1 cellular context compared by ENCODE assay signal in the genomic region with DNA sequence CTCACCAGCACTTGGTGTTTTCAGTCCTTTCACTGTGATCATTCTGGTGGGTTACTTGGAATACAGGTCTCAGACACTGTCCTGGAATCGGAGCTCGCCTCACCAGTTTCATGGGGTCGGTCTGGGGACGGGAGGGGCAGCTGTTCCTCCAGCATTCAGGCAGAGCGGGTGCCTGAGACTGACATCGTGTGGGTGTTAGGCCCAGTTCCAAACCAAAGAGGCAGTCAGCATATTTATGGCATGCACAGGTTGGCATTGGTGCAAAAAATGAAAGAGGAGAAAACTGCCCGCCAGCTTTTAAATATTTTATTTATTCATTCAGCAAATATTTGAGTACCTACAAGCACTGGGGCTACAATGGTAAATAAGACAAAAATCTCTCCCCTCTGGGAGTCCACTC.
TF ChIP-seq lines count a peak whose summit lies in the region.

No MANE protein-coding gene starts in this region.

TF ChIP-seq in GM23338, 12 proteins besides CTCF, POLR2A, EP300 and RAD21:
- TF ChIP-seq, protein P1, sequence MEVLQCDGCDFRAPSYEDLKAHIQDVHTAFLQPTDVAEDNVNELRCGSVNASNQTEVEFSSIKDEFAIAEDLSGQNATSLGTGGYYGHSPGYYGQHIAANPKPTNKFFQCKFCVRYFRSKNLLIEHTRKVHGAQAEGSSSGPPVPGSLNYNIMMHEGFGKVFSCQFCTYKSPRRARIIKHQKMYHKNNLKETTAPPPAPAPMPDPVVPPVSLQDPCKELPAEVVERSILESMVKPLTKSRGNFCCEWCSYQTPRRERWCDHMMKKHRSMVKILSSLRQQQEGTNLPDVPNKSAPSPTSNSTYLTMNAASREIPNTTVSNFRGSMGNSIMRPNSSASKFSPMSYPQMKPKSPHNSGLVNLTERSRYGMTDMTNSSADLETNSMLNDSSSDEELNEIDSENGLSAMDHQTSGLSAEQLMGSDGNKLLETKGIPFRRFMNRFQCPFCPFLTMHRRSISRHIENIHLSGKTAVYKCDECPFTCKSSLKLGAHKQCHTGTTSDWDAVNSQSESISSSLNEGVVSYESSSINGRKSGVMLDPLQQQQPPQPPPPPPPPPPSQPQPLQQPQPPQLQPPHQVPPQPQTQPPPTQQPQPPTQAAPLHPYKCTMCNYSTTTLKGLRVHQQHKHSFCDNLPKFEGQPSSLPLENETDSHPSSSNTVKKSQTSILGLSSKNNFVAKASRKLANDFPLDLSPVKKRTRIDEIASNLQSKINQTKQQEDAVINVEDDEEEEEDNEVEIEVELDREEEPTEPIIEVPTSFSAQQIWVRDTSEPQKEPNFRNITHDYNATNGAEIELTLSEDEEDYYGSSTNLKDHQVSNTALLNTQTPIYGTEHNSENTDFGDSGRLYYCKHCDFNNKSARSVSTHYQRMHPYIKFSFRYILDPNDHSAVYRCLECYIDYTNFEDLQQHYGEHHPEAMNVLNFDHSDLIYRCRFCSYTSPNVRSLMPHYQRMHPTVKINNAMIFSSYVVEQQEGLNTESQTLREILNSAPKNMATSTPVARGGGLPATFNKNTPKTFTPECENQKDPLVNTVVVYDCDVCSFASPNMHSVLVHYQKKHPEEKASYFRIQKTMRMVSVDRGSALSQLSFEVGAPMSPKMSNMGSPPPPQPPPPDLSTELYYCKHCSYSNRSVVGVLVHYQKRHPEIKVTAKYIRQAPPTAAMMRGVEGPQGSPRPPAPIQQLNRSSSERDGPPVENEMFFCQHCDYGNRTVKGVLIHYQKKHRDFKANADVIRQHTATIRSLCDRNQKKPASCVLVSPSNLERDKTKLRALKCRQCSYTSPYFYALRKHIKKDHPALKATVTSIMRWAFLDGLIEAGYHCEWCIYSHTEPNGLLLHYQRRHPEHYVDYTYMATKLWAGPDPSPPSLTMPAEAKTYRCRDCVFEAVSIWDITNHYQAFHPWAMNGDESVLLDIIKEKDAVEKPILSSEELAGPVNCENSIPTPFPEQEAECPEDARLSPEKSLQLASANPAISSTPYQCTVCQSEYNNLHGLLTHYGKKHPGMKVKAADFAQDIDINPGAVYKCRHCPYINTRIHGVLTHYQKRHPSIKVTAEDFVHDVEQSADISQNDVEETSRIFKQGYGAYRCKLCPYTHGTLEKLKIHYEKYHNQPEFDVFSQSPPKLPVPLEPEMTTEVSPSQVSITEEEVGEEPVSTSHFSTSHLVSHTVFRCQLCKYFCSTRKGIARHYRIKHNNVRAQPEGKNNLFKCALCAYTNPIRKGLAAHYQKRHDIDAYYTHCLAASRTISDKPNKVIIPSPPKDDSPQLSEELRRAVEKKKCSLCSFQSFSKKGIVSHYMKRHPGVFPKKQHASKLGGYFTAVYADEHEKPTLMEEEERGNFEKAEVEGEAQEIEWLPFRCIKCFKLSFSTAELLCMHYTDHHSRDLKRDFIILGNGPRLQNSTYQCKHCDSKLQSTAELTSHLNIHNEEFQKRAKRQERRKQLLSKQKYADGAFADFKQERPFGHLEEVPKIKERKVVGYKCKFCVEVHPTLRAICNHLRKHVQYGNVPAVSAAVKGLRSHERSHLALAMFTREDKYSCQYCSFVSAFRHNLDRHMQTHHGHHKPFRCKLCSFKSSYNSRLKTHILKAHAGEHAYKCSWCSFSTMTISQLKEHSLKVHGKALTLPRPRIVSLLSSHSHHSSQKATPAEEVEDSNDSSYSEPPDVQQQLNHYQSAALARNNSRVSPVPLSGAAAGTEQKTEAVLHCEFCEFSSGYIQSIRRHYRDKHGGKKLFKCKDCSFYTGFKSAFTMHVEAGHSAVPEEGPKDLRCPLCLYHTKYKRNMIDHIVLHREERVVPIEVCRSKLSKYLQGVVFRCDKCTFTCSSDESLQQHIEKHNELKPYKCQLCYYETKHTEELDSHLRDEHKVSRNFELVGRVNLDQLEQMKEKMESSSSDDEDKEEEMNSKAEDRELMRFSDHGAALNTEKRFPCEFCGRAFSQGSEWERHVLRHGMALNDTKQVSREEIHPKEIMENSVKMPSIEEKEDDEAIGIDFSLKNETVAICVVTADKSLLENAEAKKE (CRISPR knock-in tag; IDR thresholded peaks at IDR 0.05): no peak
- TF ChIP-seq ETS1 (IDR thresholded peaks at IDR 0.05): no peak
- no peak for TF ChIP-seq ZNF114 (CRISPR knock-in tag; IDR thresholded peaks at IDR 0.05)
- TF ChIP-seq, protein P2, sequence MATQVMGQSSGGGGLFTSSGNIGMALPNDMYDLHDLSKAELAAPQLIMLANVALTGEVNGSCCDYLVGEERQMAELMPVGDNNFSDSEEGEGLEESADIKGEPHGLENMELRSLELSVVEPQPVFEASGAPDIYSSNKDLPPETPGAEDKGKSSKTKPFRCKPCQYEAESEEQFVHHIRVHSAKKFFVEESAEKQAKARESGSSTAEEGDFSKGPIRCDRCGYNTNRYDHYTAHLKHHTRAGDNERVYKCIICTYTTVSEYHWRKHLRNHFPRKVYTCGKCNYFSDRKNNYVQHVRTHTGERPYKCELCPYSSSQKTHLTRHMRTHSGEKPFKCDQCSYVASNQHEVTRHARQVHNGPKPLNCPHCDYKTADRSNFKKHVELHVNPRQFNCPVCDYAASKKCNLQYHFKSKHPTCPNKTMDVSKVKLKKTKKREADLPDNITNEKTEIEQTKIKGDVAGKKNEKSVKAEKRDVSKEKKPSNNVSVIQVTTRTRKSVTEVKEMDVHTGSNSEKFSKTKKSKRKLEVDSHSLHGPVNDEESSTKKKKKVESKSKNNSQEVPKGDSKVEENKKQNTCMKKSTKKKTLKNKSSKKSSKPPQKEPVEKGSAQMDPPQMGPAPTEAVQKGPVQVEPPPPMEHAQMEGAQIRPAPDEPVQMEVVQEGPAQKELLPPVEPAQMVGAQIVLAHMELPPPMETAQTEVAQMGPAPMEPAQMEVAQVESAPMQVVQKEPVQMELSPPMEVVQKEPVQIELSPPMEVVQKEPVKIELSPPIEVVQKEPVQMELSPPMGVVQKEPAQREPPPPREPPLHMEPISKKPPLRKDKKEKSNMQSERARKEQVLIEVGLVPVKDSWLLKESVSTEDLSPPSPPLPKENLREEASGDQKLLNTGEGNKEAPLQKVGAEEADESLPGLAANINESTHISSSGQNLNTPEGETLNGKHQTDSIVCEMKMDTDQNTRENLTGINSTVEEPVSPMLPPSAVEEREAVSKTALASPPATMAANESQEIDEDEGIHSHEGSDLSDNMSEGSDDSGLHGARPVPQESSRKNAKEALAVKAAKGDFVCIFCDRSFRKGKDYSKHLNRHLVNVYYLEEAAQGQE (IDR thresholded peaks at IDR 0.05; ENCODE audit: unreplicated experiment): no peak
- TF ChIP-seq CREB1 (CRISPR knock-in tag; IDR thresholded peaks at IDR 0.05; ENCODE audit: low read depth): no peak
- no peak for TF ChIP-seq EZH2 (IDR thresholded peaks at IDR 0.05; ENCODE audit: low read depth, unreplicated experiment)
- no peak for TF ChIP-seq JUNB (IDR thresholded peaks at IDR 0.05; ENCODE audit: unreplicated experiment)
- no peak for TF ChIP-seq NANOG (IDR thresholded peaks at IDR 0.05; ENCODE audit: borderline replicate concordance)
